In genomic region chr2:19911799-19912509, GRCh38 we compare ENCODE assay signal across 10 cellular contexts. TPM values are rescaled to one million over a fixed set of nuclear protein-coding genes. Genes with fewer than 3 reads are reported as not detected.
DNase-seq lines count a peak whose midpoint lies in the region; ATAC-seq and TF ChIP-seq lines count a peak whose summit lies in the region.
"Had no signal": no experiment of that assay in that cellular context is flagged by ENCODE, and none has a peak within 500 bp of the region (broad histone marks: within the 10 kb centered on the region; RNA-seq: fewer than 3 reads in every experiment).

No MANE protein-coding gene starts in this region.

- no peaks in the 10 kb centered on the region for H4K20me1 ChIP-seq in GM23248 (ENCODE audit: insufficient read depth)
- no peaks in the 10 kb centered on the region for H4K20me1 ChIP-seq in MM.1S (ENCODE audit: insufficient read depth, low read length)

- H3K9me3 ChIP-seq in GM23248 (ENCODE audit: low read depth) (no peaks in the 10 kb centered on the region), MM.1S (replicated peaks; ENCODE audit: insufficient read depth, low read length) (no peaks in the 10 kb centered on the region)
- H3K9me3 ChIP-seq: esophagus squamous epithelium had no signal

- H3K27me3 ChIP-seq in GM23248 (replicated peaks; ENCODE audit: insufficient read depth) (no peaks in the 10 kb centered on the region), MM.1S (replicated peaks; ENCODE audit: insufficient read depth, low read length) (no peaks in the 10 kb centered on the region)
- H3K27me3 ChIP-seq: esophagus squamous epithelium, neural progenitor cell had no signal

- H3K4me2 ChIP-seq in GM23248 (ENCODE audit: unreplicated experiment) (peak overlapping the region; percentile 40), MM.1S (ENCODE audit: low read depth, low read length) (no peak overlapping the region)
- H3K4me2 ChIP-seq: neural progenitor cell had no signal

- ATAC-seq in esophagus mucosa = peak; percentile 79

- DNase-seq in GM23248 = peak; percentile 87
- peak; percentile 99 for DNase-seq in RPMI7951 (ENCODE audit: low read depth)
- DNase-seq in skeletal muscle cell (ENCODE audit: low read depth) = peak; percentile 48
- DNase-seq in MM.1S = no peak
- no peak for DNase-seq in RPMI8226
- DNase-seq in middle frontal gyrus (ENCODE audit: extremely low spot score, low spot score) = no peak
- DNase-seq: DMS53, esophagus squamous epithelium had no signal

- WGBS in GM23248 (ENCODE audit: low coverage in 1 of 2, low lambda C conversion rate in 2 of 2, missing lambda C conversion rate in 2 of 2), 2 experiments = 55 to 59% methylated on average over 9 of the region's 9 CpGs

- H3K9ac ChIP-seq in GM23248 (no peak overlapping the region), MM.1S (ENCODE audit: low read length) (no peak overlapping the region)
- H3K9ac ChIP-seq: neural progenitor cell had no signal

- H3F3A ChIP-seq in GM23248 (ENCODE audit: insufficient read depth) (peaks cover 23% of the 10 kb centered on the region), MM.1S (ENCODE audit: insufficient read depth, low read length) (no peaks in the 10 kb centered on the region)

- H3K4me1 ChIP-seq in GM23248 (ENCODE audit: insufficient read depth) = peaks cover 16% of the 10 kb centered on the region
- H3K4me1 ChIP-seq in MM.1S (ENCODE audit: low read length) = peaks cover 6% of the 10 kb centered on the region; the same call in 1 of the 2 replicates
- H3K4me1 ChIP-seq: esophagus squamous epithelium had no signal

- H2AFZ ChIP-seq in GM23248 (no peak overlapping the region), MM.1S (ENCODE audit: low read length) (no peak overlapping the region)
- H2AFZ ChIP-seq: neural progenitor cell had no signal

- H3K4me3 ChIP-seq in GM23248 (no peak overlapping the region), skeletal muscle cell (ENCODE audit: low read depth, low read length) (no peak overlapping the region), MM.1S (ENCODE audit: low read length) (no peak overlapping the region)
- H3K4me3 ChIP-seq: esophagus squamous epithelium, neural progenitor cell had no signal

- H3K79me2 ChIP-seq in GM23248 (ENCODE audit: insufficient read depth) = no peaks in the 10 kb centered on the region
- no peaks in the 10 kb centered on the region for H3K79me2 ChIP-seq in MM.1S (ENCODE audit: low read length)

- H3K9me2 ChIP-seq in GM23248 (ENCODE audit: insufficient read depth) = no peaks in the 10 kb centered on the region
- no peaks in the 10 kb centered on the region for H3K9me2 ChIP-seq in MM.1S (replicated peaks; ENCODE audit: insufficient read depth, low read length)

- no peak for TF ChIP-seq CTCF in MM.1S (IDR thresholded peaks at IDR 0.05; ENCODE audit: low read length)

- no peaks in the 10 kb centered on the region for H3K36me3 ChIP-seq in GM23248 (ENCODE audit: low read depth)
- no peaks in the 10 kb centered on the region for H3K36me3 ChIP-seq in MM.1S (replicated peaks; ENCODE audit: insufficient read depth, low read length)

- peak overlapping the region; percentile 13; the same call in 1 of the 2 replicates for H3K27ac ChIP-seq in GM23248
- no peak overlapping the region for H3K27ac ChIP-seq in MM.1S (ENCODE audit: low read length)
- H3K27ac ChIP-seq: esophagus squamous epithelium, neural progenitor cell had no signal

- in situ Hi-C loops in GM23248 (cut with MboI) = no loop called here

RNA-seq across cellular contexts. Expression of gene TTC32, which starts 10.2 kb away (rescaled TPM):
- 1.5 TPM in 1 of 2 replicates, not detected in the other for total RNA-seq in GM23248 (2014; rRNA removed; shearing (Covaris generic))
- polyA plus RNA-seq in GM23248 (2016; fragmentation: Nextera tagmentation; extraction: Ambion mirVana) = 6.4 and 6.8 TPM in 2 replicates
- total RNA-seq in RPMI7951 (2014; rRNA removed; shearing (Covaris generic)) = 13.0 and 18.0 TPM in 2 replicates
- total RNA-seq in esophagus mucosa = 7.8 TPM

Comparison
In these comparisons a context has a peak if more than half of its experiments do, and no peak if none do; other contexts are left out.
1. DNase-seq: peak in GM23248 (single experiment), RPMI7951 (single experiment) and skeletal muscle cell (single experiment); none in MM.1S (single experiment), RPMI8226 (single experiment) and middle frontal gyrus (single experiment).